ENCODE assay signal across 2 cellular contexts in the genomic region with DNA sequence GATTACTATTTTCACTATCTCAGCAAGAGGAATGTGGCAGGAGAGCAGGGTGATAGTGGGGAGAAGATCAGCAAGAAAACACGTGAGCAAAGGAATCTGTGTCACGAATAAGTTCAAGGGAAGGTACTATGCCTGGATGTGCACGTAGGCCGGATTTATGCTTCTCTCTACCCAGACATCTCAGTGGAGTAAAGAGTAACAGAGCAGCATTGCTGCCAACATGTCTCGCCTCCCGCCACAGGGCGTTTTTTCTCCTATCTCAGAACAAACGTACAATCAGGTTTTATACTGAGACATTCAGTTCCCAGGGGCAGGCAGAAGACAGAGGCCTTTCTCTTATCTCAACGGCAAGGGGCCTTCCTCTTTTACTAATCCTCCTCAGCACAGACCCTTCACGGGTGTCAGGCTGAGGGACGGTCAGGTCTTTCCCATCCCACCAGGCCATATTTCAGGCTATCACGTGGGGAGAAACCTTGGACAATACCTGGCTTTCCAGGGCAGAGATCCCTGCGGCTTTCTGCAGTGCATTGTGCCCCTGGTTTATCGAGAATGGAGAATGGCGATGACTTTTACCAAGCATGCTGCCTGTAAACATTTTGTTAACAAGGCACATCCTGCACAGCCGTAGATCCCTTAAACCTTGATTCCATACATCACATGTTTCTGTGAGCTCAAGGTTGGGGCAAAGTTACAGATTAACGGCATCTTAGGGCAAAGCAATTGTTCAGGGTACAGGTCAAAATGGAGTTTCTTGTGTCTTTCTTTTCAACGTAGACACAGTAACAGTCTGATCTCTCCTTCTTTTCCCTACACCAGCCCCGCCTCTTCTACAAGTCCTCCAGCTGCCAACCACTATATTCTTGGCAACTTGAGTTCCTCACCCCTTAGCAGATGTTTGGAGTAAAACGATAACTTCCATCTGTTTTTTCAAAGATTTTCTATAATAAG. TPM values are rescaled to one million over a fixed set of nuclear protein-coding genes. Genes with fewer than 3 reads are reported as not detected.
"Had no signal": no experiment of that assay in that cellular context is flagged by ENCODE, and none has a peak within 500 bp of the region (broad histone marks: within the 10 kb centered on the region; RNA-seq: fewer than 3 reads in every experiment).

No MANE protein-coding gene starts in this region.

RNA-seq across cellular contexts. Expression of a gene that starts 3.4 kb away (rescaled TPM):
- total RNA-seq: activated CD8-positive, alpha-beta T cell treated with anti-CD3 and anti-CD28 coated beads for 36 hours; activated T-cell treated with anti-CD3 and anti-CD28 coated beads, Interleukin-2, amount 50 U/mL, for 4 hours had no signal
